Comparison of ENCODE assay signal across 21 cellular contexts in the genomic region with DNA sequence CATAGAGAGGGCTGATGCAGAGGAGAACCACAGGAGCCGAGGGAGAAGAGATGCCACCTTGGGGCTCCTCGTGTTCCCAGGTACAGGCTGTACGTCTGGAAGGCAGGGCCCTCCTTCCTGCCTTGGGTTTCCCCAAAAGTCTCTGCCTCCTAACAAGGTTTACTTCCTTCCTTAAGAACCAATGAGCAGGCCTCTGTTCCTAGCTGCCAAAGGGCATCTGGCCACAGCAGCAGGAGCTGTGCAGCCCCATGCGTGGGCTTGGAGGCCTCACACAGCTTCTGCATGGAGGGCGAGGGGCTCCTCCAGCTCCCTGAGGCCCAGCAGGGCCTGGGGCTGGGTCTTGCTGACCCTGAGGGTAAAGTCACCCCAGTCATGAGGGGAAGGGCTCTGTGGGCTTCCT.
"Had no signal": no experiment of that assay in that cellular context is flagged by ENCODE, and none has a peak within 500 bp of the region (broad histone marks: within the 10 kb centered on the region; RNA-seq: fewer than 3 reads in every experiment).

No MANE protein-coding gene starts in this region.

- H3K9me3 ChIP-seq: esophagus muscularis mucosa, gastroesophageal sphincter, heart left ventricle, left lung, lower lobe of right lung had no signal

- FAIRE-seq: colon, endothelial cell of umbilical vein, frontal cortex, islet of Langerhans, keratinocyte had no signal

- H3K4me3 ChIP-seq: coronary artery, dorsolateral prefrontal cortex, esophagus muscularis mucosa, gastroesophageal sphincter, heart left ventricle, hepatocyte, left lung, lower lobe of right lung had no signal

- H3K27ac ChIP-seq: coronary artery, dorsolateral prefrontal cortex, esophagus muscularis mucosa, foreskin keratinocyte, gastroesophageal sphincter, heart left ventricle, hepatocyte, left lung, lower lobe of right lung had no signal

- H3K36me3 ChIP-seq: esophagus muscularis mucosa, gastroesophageal sphincter, heart left ventricle, left lung, lower lobe of right lung had no signal

- H2AFZ ChIP-seq: hepatocyte had no signal

- H3K4me1 ChIP-seq: esophagus muscularis mucosa, foreskin keratinocyte, gastroesophageal sphincter, heart left ventricle, left lung, lower lobe of right lung had no signal

- H3K27me3 ChIP-seq: esophagus muscularis mucosa, foreskin keratinocyte, hepatocyte, left lung had no signal

- H3K79me2 ChIP-seq: hepatocyte had no signal

- H3K4me2 ChIP-seq: hepatocyte had no signal

- ATAC-seq: foreskin keratinocyte, gastroesophageal sphincter, heart left ventricle, left cardiac atrium, left lung, left ventricle myocardium superior, lower lobe of right lung had no signal

- DNase-seq: dermis blood vessel endothelial cell; dorsolateral prefrontal cortex; effector CD4-positive, alpha-beta T cell; effector memory CD4-positive, alpha-beta T cell; foreskin keratinocyte; heart left ventricle; left cardiac atrium; left lung; left ventricle myocardium superior; lower lobe of right lung; mesendoderm; midbrain had no signal
